1 cellular context compared by ENCODE assay signal in the genomic region with DNA sequence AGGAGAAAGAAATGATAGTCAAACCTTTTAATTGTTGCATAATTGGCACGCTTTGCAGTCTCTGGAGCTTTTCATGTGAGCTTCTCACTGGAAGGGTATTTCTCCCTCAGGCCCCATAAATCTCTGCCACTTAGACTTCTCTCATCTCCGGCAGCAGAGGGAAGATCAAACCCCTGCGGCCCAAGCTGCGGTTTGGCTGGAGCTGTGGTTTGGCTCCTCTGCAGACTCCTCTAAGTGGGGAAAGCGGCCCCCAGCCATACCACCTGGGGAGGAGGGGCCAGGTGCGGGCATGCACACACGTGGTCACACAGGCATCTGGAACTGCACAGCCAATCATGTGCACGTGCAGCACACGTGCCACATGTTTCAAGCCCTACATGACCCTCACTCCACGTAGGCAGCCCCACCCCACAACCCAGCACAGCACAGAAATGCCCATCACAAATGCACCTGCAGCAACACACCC.
TF ChIP-seq lines count a peak whose summit lies in the region.

No MANE protein-coding gene starts in this region.

TF ChIP-seq in HCT116, 20 proteins besides CTCF, POLR2A, EP300 and RAD21 (continued from another document):
- no peak for TF ChIP-seq CEBPB (IDR thresholded peaks at IDR 0.05; ENCODE audit: low read depth)
- TF ChIP-seq EGR1 (IDR thresholded peaks at IDR 0.05; ENCODE audit: low read depth) = no peak
- no peak for TF ChIP-seq SIN3A (IDR thresholded peaks at IDR 0.05; ENCODE audit: low read depth)
